ENCODE assay signal across 8 cellular contexts in the genomic region with DNA sequence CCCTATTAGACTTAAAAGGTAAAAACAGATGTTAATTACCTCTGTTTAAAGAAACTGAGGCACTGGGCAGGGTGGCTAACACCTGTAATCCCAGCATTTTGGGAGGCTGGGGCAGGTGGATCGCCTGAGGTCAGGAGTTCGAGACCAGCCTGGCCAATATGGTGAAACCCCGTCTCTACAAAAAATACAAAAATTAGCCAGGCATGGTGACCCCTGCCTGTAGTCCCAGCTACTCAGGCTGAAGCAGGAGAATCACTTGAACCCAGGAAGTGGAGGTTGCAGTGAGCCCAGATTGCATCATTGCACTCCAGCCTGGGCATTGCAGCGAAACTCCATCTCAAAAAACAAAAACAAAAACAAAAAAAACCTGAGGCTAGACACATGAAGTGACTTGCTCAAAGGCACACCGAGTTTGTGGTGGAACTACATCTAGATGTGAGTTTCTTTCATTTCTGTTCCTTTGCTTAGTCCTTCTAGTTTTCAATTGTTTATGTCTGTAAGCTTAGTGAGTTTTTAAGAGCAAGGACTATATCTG. TPM values are rescaled to one million over a fixed set of nuclear protein-coding genes. Genes with fewer than 3 reads are reported as not detected.
A peak's percentile ranks its signal among the peaks of the same experiment; 100 is the strongest.
DNase-seq lines count a peak whose midpoint lies in the region; ATAC-seq and TF ChIP-seq lines count a peak whose summit lies in the region.

No MANE protein-coding gene starts in this region.

- DNase-seq in left ventricle myocardium inferior (no peak), right cardiac atrium (no peak), coronary artery (ENCODE audit: low spot score) (no peak), neuronal stem cell (ENCODE audit: low spot score) (no peak), epidermal melanocyte (ENCODE audit: insufficient read length, low spot score) (no peak), NCI-H146 treated with DMSO at 0.1 percent for 48 hours (lab: John Stamatoyannopoulos, UW; ENCODE audit: unreplicated experiment) (no peak)

- H3K9ac ChIP-seq in neuronal stem cell (ENCODE audit: low read depth, low read length, poor library complexity) = no peak overlapping the region

- no peak for TF ChIP-seq CTCF in left ventricle myocardium inferior (IDR thresholded peaks at IDR 0.05; ENCODE audit: borderline replicate concordance)
- no peak for TF ChIP-seq CTCF in coronary artery (IDR thresholded peaks at IDR 0.05)

- no peak overlapping the region for H3K4me3 ChIP-seq in left ventricle myocardium inferior
- no peak overlapping the region for H3K4me3 ChIP-seq in right cardiac atrium (ENCODE audit: low read length)
- no peak overlapping the region for H3K4me3 ChIP-seq in coronary artery
- no peak overlapping the region for H3K4me3 ChIP-seq in neuronal stem cell (ENCODE audit: low read length in 2 of 2)
- no peak overlapping the region for H3K4me3 ChIP-seq in urinary bladder (ENCODE audit: low read depth, low read length)

- no peak overlapping the region for H3K14ac ChIP-seq in neuronal stem cell (ENCODE audit: low read length)

- no peak overlapping the region for H3K18ac ChIP-seq in neuronal stem cell (ENCODE audit: low read length)

- H3K4ac ChIP-seq in neuronal stem cell (ENCODE audit: low read length) = no peak overlapping the region

- peak overlapping the region; percentile 23 for H2AFZ ChIP-seq in neuronal stem cell (ENCODE audit: low read length)

- H3K4me2 ChIP-seq in neuronal stem cell (ENCODE audit: insufficient read depth, low read length, poor library complexity, severe bottlenecking) = no peak overlapping the region

- no peak overlapping the region for H4K91ac ChIP-seq in neuronal stem cell (ENCODE audit: low read depth, low read length, poor library complexity)

- WGBS in right cardiac atrium = 93% methylated on average over 5 of the region's 5 CpGs
- no CpG with 5 or more reads among the region's 5 CpGs for WGBS in neuronal stem cell (ENCODE audit: extremely low coverage in 2 of 2, insufficient read length in 2 of 2, insufficient replicate concordance in 1 of 2), 2 donors
- 87% methylated on average over 5 of the region's 5 CpGs for WGBS in urinary bladder

- no peak overlapping the region for H2BK12ac ChIP-seq in neuronal stem cell (ENCODE audit: low read length)

- H3K27ac ChIP-seq in left ventricle myocardium inferior (replicated peaks) = peak overlapping the region; percentile 24
- H3K27ac ChIP-seq in right cardiac atrium (ENCODE audit: low read length) = no peak overlapping the region
- H3K27ac ChIP-seq in coronary artery = peak overlapping the region; percentile 89 to 91
- H3K27ac ChIP-seq in neuronal stem cell (replicated peaks; ENCODE audit: low read length) = no peak overlapping the region
- peak overlapping the region; percentile 57 for H3K27ac ChIP-seq in urinary bladder (ENCODE audit: low read depth)

- no peak overlapping the region for H2BK5ac ChIP-seq in neuronal stem cell (ENCODE audit: low read length)

- no peak overlapping the region for H2BK120ac ChIP-seq in neuronal stem cell (ENCODE audit: low read depth, low read length)

- intact Hi-C loops in left ventricle myocardium inferior (cut with micrococcal nuclease) = no loop called here
- intact Hi-C loops in right cardiac atrium (cut with DNase I) = loop anchor here (2.0 to 10.0 kb wide), 5 partner anchors 690 to 750 kb away; partner anchors contain the start of gene FOSL2 (in 1 of the 4)

- H3K4me1 ChIP-seq in left ventricle myocardium inferior (peaks cover 60% of the 10 kb centered on the region), right cardiac atrium (ENCODE audit: control insufficient read depth, insufficient read depth, low read length) (no peaks in the 10 kb centered on the region), neuronal stem cell (ENCODE audit: control insufficient read depth in 2 of 2, insufficient read depth in 1 of 2, low read depth in 1 of 2, low read length in 2 of 2) (peaks cover 2 to 6% of the 10 kb centered on the region in 2 donors), urinary bladder (ENCODE audit: insufficient read depth) (no peaks in the 10 kb centered on the region)

- H2BK15ac ChIP-seq in neuronal stem cell (ENCODE audit: low read length) = no peak overlapping the region

- ATAC-seq in right cardiac atrium (no peak), HG02970 (IDR thresholded peaks at IDR 0.05; ENCODE audit: low FRiP score, unreplicated experiment) (no peak)

- H3K36me3 ChIP-seq in left ventricle myocardium inferior (no peaks in the 10 kb centered on the region), neuronal stem cell (replicated peaks in 1 of 2; ENCODE audit: control insufficient read depth in 2 of 2, insufficient read depth in 2 of 2, low read length in 2 of 2) (no peaks in the 10 kb centered on the region), urinary bladder (ENCODE audit: insufficient read depth) (no peaks in the 10 kb centered on the region)

- no peak overlapping the region for H2AK5ac ChIP-seq in neuronal stem cell (ENCODE audit: low read depth, low read length)

- H3K9me3 ChIP-seq in left ventricle myocardium inferior (replicated peaks) = no peaks in the 10 kb centered on the region
- no peaks in the 10 kb centered on the region for H3K9me3 ChIP-seq in right cardiac atrium (ENCODE audit: control insufficient read depth, low read length)
- no peaks in the 10 kb centered on the region for H3K9me3 ChIP-seq in neuronal stem cell (replicated peaks in 1 of 2; ENCODE audit: control insufficient read depth in 2 of 2, insufficient read depth in 1 of 2, low read depth in 1 of 2, low read length in 2 of 2)

- no peak overlapping the region for H4K8ac ChIP-seq in neuronal stem cell (ENCODE audit: low read depth, low read length)

- H3K27me3 ChIP-seq in left ventricle myocardium inferior (ENCODE audit: low read depth) = no peaks in the 10 kb centered on the region
- H3K27me3 ChIP-seq in right cardiac atrium (ENCODE audit: control insufficient read depth, insufficient read depth) = no peaks in the 10 kb centered on the region
- peaks cover 0 to 4% (median 0%) of the 10 kb centered on the region in 3 experiments for H3K27me3 ChIP-seq in neuronal stem cell (ENCODE audit: control insufficient read depth in 3 of 3, insufficient read depth in 3 of 3, low read depth in 1 of 3, low read length in 3 of 3)

- H3K79me1 ChIP-seq in neuronal stem cell (ENCODE audit: low read depth, low read length) = no peaks in the 10 kb centered on the region

- no peak overlapping the region for H3K23ac ChIP-seq in neuronal stem cell (ENCODE audit: low read depth, low read length, poor library complexity)

RNA-seq across cellular contexts. Expression of gene SLC4A1AP, which starts 40.7 kb away (rescaled TPM):
- 21.3 TPM for total RNA-seq in left ventricle myocardium inferior
- 10 to 100 TPM; 19.4 to 21.8 (median 21.2) TPM for total RNA-seq in right cardiac atrium
- polyA plus RNA-seq in right cardiac atrium = 19.9 TPM
- polyA plus RNA-seq in neuronal stem cell (2013, experiment 1 of 2) = 19.7 TPM
- 19.8 TPM for polyA plus RNA-seq in neuronal stem cell (2013, experiment 2 of 2)
- 22.6 TPM for total RNA-seq in urinary bladder
- polyA plus RNA-seq in urinary bladder = 16.3 TPM

RNA-seq across cellular contexts. Expression of gene SUPT7L, which starts 41.0 kb away (rescaled TPM):
- total RNA-seq in left ventricle myocardium inferior (29.7 TPM), right cardiac atrium (10 to 100 TPM; 27.3 to 30.9 (median 29.0) TPM), urinary bladder (28.2 TPM)
- polyA plus RNA-seq in right cardiac atrium (26.8 TPM), urinary bladder (23.3 TPM)
- polyA plus RNA-seq in neuronal stem cell (2013, experiment 1 of 2) = 22.5 TPM
- polyA plus RNA-seq in neuronal stem cell (2013, experiment 2 of 2) = 22.3 TPM

Comparison
In these comparisons a context has a peak if more than half of its experiments do, and no peak if none do; other contexts are left out.
1. H3K27ac ChIP-seq: peak in left ventricle myocardium inferior (single experiment), coronary artery (2 of 2) and urinary bladder (single experiment); none in right cardiac atrium (single experiment) and neuronal stem cell (single experiment).